In genomic region chr1:160208179-160209040, GRCh38 we compare ENCODE assay signal across 12 cellular contexts. TPM values are rescaled to one million over a fixed set of nuclear protein-coding genes. Genes with fewer than 3 reads are reported as not detected.
DNase-seq lines count a peak whose midpoint lies in the region; ATAC-seq, FAIRE-seq and TF ChIP-seq lines count a peak whose summit lies in the region.
"Had no signal": no experiment of that assay in that cellular context is flagged by ENCODE, and none has a peak within 500 bp of the region (broad histone marks: within the 10 kb centered on the region; RNA-seq: fewer than 3 reads in every experiment).

No MANE protein-coding gene starts in this region.

- no peak for TF ChIP-seq POLR2A in suprapubic skin (IDR thresholded peaks at IDR 0.05)

- H3K27me3 Mint-ChIP-seq in activated CD4-positive, alpha-beta T cell treated with anti-CD3 and anti-CD28 coated beads, Interleukin-2, amount 10 ng/mL, durations not matched to agents 24 days and 14 days, result no peaks in the 10 kb centered on the region

- peaks cover 53% of the 10 kb centered on the region for H3K36me3 Mint-ChIP-seq in activated CD4-positive, alpha-beta T cell treated with anti-CD3 and anti-CD28 coated beads, Interleukin-2, amount 10 ng/mL, durations not matched to agents 24 days and 14 days (ENCODE audit: low read depth)

- H3K4me1 Mint-ChIP-seq in activated CD4-positive, alpha-beta T cell treated with anti-CD3 and anti-CD28 coated beads, Interleukin-2, amount 10 ng/mL, durations not matched to agents 24 days and 14 days, result peaks cover 43% of the 10 kb centered on the region

- peak overlapping the region; percentile 66 for H3K27ac Mint-ChIP-seq in activated CD4-positive, alpha-beta T cell treated with anti-CD3 and anti-CD28 coated beads, Interleukin-2, amount 10 ng/mL, durations not matched to agents 24 days and 14 days

- H3K9me3 ChIP-seq in adipocyte (ENCODE audit: control insufficient read depth, low read length), result no peaks in the 10 kb centered on the region
- peaks cover 0 to 3% of the 10 kb centered on the region in 2 donors for H3K9me3 ChIP-seq in lung (ENCODE audit: control insufficient read depth in 2 of 2, insufficient read depth in 1 of 2, low read length in 1 of 2)
- no peaks in the 10 kb centered on the region for H3K9me3 ChIP-seq in suprapubic skin
- H3K9me3 ChIP-seq in small intestine (ENCODE audit: control insufficient read depth, low read depth), result no peaks in the 10 kb centered on the region

- H3K27ac ChIP-seq in lung (ENCODE audit: low read depth in 1 of 2, low read length in 1 of 2) (peak overlapping the region; percentile 11 to 36), suprapubic skin (peak overlapping the region; percentile 25), small intestine (ENCODE audit: low read depth in 1 of 2, low read length in 1 of 2) (peak overlapping the region in 1 of 2 donors; percentile 29)

- no peak for TF ChIP-seq EP300 in suprapubic skin (IDR thresholded peaks at IDR 0.05)

- intact Hi-C loops in activated CD4-positive, alpha-beta T cell treated with anti-CD3 and anti-CD28 coated beads, Interleukin-2, amount 10 ng/mL, durations not matched to agents 24 days and 14 days (cut with micrococcal nuclease), result loop anchor here (5.0 kb wide), 1 partner anchor 176 kb away; the partner anchor contains the start of gene PIGM

- H3K4me3 ChIP-seq in adipocyte (ENCODE audit: low read length) (peak overlapping the region; percentile 29), lung (no peak overlapping the region), suprapubic skin (peak overlapping the region; percentile 8), small intestine (ENCODE audit: low read depth in 1 of 2, low read length in 2 of 2) (no peak overlapping the region)

- TF ChIP-seq CTCF in lung (IDR thresholded peaks at IDR 0.05; ENCODE audit: control extremely low read depth, extremely low read depth), result no peak
- no peak for TF ChIP-seq CTCF in suprapubic skin (IDR thresholded peaks at IDR 0.05)

- ATAC-seq in lung (ENCODE audit: insufficient read depth, low FRiP score), result no peak
- ATAC-seq in HG02623 (IDR thresholded peaks at IDR 0.05; ENCODE audit: unreplicated experiment), result no peak

- no peak for DNase-seq in activated CD4-positive, alpha-beta T cell treated with anti-CD3 and anti-CD28 coated beads, Interleukin-2, amount 10 ng/mL, durations not matched to agents 24 days and 14 days
- no peak for DNase-seq in activated CD4-positive, alpha-beta T cell treated with anti-CD3 and anti-CD28 coated beads, Interleukin-2, amount 50 U/mL, for 48 hours
- DNase-seq in adipocyte (ENCODE audit: low read depth) (no peak), lung (ENCODE audit: low spot score) (no peak), suprapubic skin (ENCODE audit: low spot score in 2 of 2) (peak in 1 of 2 donors; percentile 55), AG08395 (ENCODE audit: low spot score) (no peak), small intestine (no peak)
- DNase-seq: OCI-M1 had no signal

- peaks cover 53% of the 10 kb centered on the region for H3K4me1 ChIP-seq in adipocyte (ENCODE audit: control insufficient read depth, insufficient read depth, low read length)
- peaks cover 35 to 39% of the 10 kb centered on the region in 2 donors for H3K4me1 ChIP-seq in lung (ENCODE audit: control insufficient read depth in 2 of 2, insufficient read depth in 2 of 2, low read length in 2 of 2)
- H3K4me1 ChIP-seq in suprapubic skin, result peaks cover 61% of the 10 kb centered on the region
- no peaks in the 10 kb centered on the region for H3K4me1 ChIP-seq in small intestine (ENCODE audit: control insufficient read depth in 2 of 2, insufficient read depth in 1 of 2, low read depth in 1 of 2, low read length in 1 of 2)

- FAIRE-seq in small intestine (lab: Jason Lieb, UNC), result no peak

- no peak overlapping the region for H3K4me3 Mint-ChIP-seq in activated CD4-positive, alpha-beta T cell treated with anti-CD3 and anti-CD28 coated beads, Interleukin-2, amount 10 ng/mL, durations not matched to agents 24 days and 14 days

- H3K9ac ChIP-seq in adipocyte (ENCODE audit: low read length), result peak overlapping the region; percentile 96

- no peaks in the 10 kb centered on the region for H3K9me3 Mint-ChIP-seq in activated CD4-positive, alpha-beta T cell treated with anti-CD3 and anti-CD28 coated beads, Interleukin-2, amount 10 ng/mL, durations not matched to agents 24 days and 14 days

- peaks cover 56% of the 10 kb centered on the region for H3K36me3 ChIP-seq in adipocyte (ENCODE audit: control insufficient read depth, insufficient read depth, low read length, severe bottlenecking)
- H3K36me3 ChIP-seq in lung (ENCODE audit: control insufficient read depth in 2 of 2, insufficient read depth in 2 of 2, low read length in 2 of 2), result peaks cover 24 to 34% of the 10 kb centered on the region in 2 donors
- H3K36me3 ChIP-seq in suprapubic skin, result peaks cover 37% of the 10 kb centered on the region
- H3K36me3 ChIP-seq in small intestine (ENCODE audit: control insufficient read depth in 2 of 2, insufficient read depth in 2 of 2, low read length in 2 of 2), result peaks cover 2 to 4% of the 10 kb centered on the region in 2 donors

- no peaks in the 10 kb centered on the region for H3K27me3 ChIP-seq in adipocyte (replicated peaks; ENCODE audit: control insufficient read depth, insufficient read depth, low read length)
- H3K27me3 ChIP-seq in lung (ENCODE audit: control insufficient read depth, insufficient read depth), result no peaks in the 10 kb centered on the region
- no peaks in the 10 kb centered on the region for H3K27me3 ChIP-seq in suprapubic skin
- no peaks in the 10 kb centered on the region for H3K27me3 ChIP-seq in small intestine (ENCODE audit: control insufficient read depth in 2 of 2, insufficient read depth in 2 of 2, low read length in 2 of 2)

- WGBS in lung, 2 donors, result 62 to 68% methylated on average over 8 of the region's 8 CpGs
- 57% methylated on average over 6 of the region's 8 CpGs for WGBS in suprapubic skin
- 66 to 84% (median 76%) methylated on average over 8 of the region's 8 CpGs for WGBS in small intestine, 3 donors

RNA-seq across cellular contexts. Expression of gene PEA15, which starts 3.2 kb away (rescaled TPM):
- 70.2 and 70.9 TPM in 2 replicates for total RNA-seq in activated CD4-positive, alpha-beta T cell treated with anti-CD3 and anti-CD28 coated beads, Interleukin-2, amount 10 ng/mL, durations not matched to agents 24 days and 14 days
- 100 to 1,000 TPM in 1 of 2 donors, 10 to 100 TPM in 1; 76.0 to 133 TPM for total RNA-seq in lung
- polyA plus RNA-seq in lung, result 100 to 1,000 TPM; 139 to 261 TPM
- total RNA-seq in suprapubic skin, result 10 to 100 TPM; 51.0 to 82.6 (median 61.5) TPM
- polyA plus RNA-seq in small intestine, result 100 to 1,000 TPM in 1 of 3 donors, 10 to 100 TPM in 2; 15.2 to 116 (median 54.3) TPM

RNA-seq across cellular contexts. Expression of gene CASQ1, which starts 18.0 kb away (rescaled TPM):
- not detected in 2 replicates for total RNA-seq in activated CD4-positive, alpha-beta T cell treated with anti-CD3 and anti-CD28 coated beads, Interleukin-2, amount 10 ng/mL, durations not matched to agents 24 days and 14 days
- total RNA-seq in lung (under 1 TPM; 0.25 to 0.37 TPM), suprapubic skin (not detected)
- polyA plus RNA-seq in lung (under 1 TPM; 0.08 to 0.26 TPM), small intestine (under 1 TPM; 0.45 to 0.66 (median 0.54) TPM)
- total RNA-seq: epithelial cell of proximal tubule, LHCN-M2, mononuclear cell had no signal

RNA-seq across cellular contexts. Expression of gene DCAF8, which starts 53.9 kb away (rescaled TPM):
- 117 and 121 TPM in 2 replicates for total RNA-seq in activated CD4-positive, alpha-beta T cell treated with anti-CD3 and anti-CD28 coated beads, Interleukin-2, amount 10 ng/mL, durations not matched to agents 24 days and 14 days
- total RNA-seq in lung, result 100 to 1,000 TPM; 104 to 207 TPM
- 10 to 100 TPM; 64.0 to 72.4 TPM for polyA plus RNA-seq in lung
- total RNA-seq in suprapubic skin, result 100 to 1,000 TPM in 3 of 4 donors, 10 to 100 TPM in 1; 98.3 to 402 (median 125) TPM
- polyA plus RNA-seq in small intestine, result 10 to 100 TPM; 43.5 to 62.2 (median 56.1) TPM

RNA-seq across cellular contexts. Expression of gene ATP1A4, which starts 57.0 kb away (rescaled TPM):
- total RNA-seq in activated CD4-positive, alpha-beta T cell treated with anti-CD3 and anti-CD28 coated beads, Interleukin-2, amount 10 ng/mL, durations not matched to agents 24 days and 14 days, result not detected in 2 replicates
- total RNA-seq in lung (under 1 TPM in 1 of 2 donors, not detected in 1; 0.06 TPM), suprapubic skin (not detected)
- polyA plus RNA-seq in lung (under 1 TPM; 0.08 to 0.09 TPM), small intestine (under 1 TPM in 1 of 3 donors, not detected in 2; 0.12 TPM)
- total RNA-seq: epithelial cell of proximal tubule, LHCN-M2 had no signal

Comparison
In these comparisons a context has a peak if more than half of its experiments do, and no peak if none do; other contexts are left out.
1. H3K4me3 ChIP-seq: peak in adipocyte (single experiment) and suprapubic skin (single experiment); none in lung (single experiment) and small intestine (0 of 2).